Comparison of ENCODE assay signal across 23 cellular contexts in genomic region chr2:190050001-190050400, GRCh38. TPM values are rescaled to one million over a fixed set of nuclear protein-coding genes. Genes with fewer than 3 reads are reported as not detected.
DNase-seq lines count a peak whose midpoint lies in the region; ATAC-seq and TF ChIP-seq lines count a peak whose summit lies in the region.
"Had no signal": no experiment of that assay in that cellular context is flagged by ENCODE, and none has a peak within 500 bp of the region (broad histone marks: within the 10 kb centered on the region; RNA-seq: fewer than 3 reads in every experiment).

No MANE protein-coding gene starts in this region.

- H3K4me1 ChIP-seq in HCT116 (ENCODE audit: control insufficient read depth in 1 of 2, insufficient read depth in 2 of 2, low read length in 2 of 2) = no peaks in the 10 kb centered on the region
- no peaks in the 10 kb centered on the region for H3K4me1 ChIP-seq in mesenchymal stem cell (ENCODE audit: control insufficient read depth, insufficient read depth, low read depth, low read length)
- H3K4me1 ChIP-seq: adrenal gland, BLaER1, Peyer's patch, testis had no signal

- H3K23ac ChIP-seq in mesenchymal stem cell (ENCODE audit: low read length in 2 of 2) = no peak overlapping the region

- no peak overlapping the region for H3K9ac ChIP-seq in HCT116 (ENCODE audit: low read length)
- H3K9ac ChIP-seq in mesenchymal stem cell (ENCODE audit: low read length) = no peak overlapping the region
- H3K9ac ChIP-seq: BLaER1 had no signal

- H3K36me3 ChIP-seq in HCT116 (ENCODE audit: control insufficient read depth in 1 of 2, insufficient read depth in 2 of 2, low read length in 2 of 2) (no peaks in the 10 kb centered on the region), mesenchymal stem cell (ENCODE audit: control insufficient read depth in 1 of 2, insufficient read depth in 2 of 2, low read depth in 1 of 2, low read length in 2 of 2) (no peaks in the 10 kb centered on the region)
- H3K36me3 ChIP-seq: adrenal gland, BLaER1, Peyer's patch had no signal

- RAD21 ChIA-PET in HCT116 (lab: Charles Lee; ENCODE audit: low non-redundant PET in 1 of 2, low total read pairs in 2 of 2, uncharacterized antibody in 2 of 2, unreplicated experiment in 2 of 2) = no interaction called here

- TF ChIP-seq CTCF in HCT116 (IDR thresholded peaks at IDR 0.05 in 2 of 3, conservative IDR thresholded peaks at IDR 0.05 in 1 of 3; ENCODE audit: borderline replicate concordance in 1 of 3, insufficient read depth in 1 of 3, low read depth in 2 of 3, low read length in 2 of 3) = no peak

- no peak for TF ChIP-seq RAD21 in HCT116 (IDR thresholded peaks at IDR 0.05; ENCODE audit: low read depth)

- H2BK5ac ChIP-seq in mesenchymal stem cell (ENCODE audit: low read depth, low read length, poor library complexity, severe bottlenecking) = no peak overlapping the region

- no peaks in the 10 kb centered on the region for H3K27me3 ChIP-seq in HCT116 (ENCODE audit: insufficient read depth, low read length)
- H3K27me3 ChIP-seq in mesenchymal stem cell (ENCODE audit: control insufficient read depth in 1 of 2, insufficient read depth in 1 of 2, low read length in 2 of 2) = no peaks in the 10 kb centered on the region
- H3K27me3 ChIP-seq: adrenal gland, BLaER1, Peyer's patch, testis had no signal

- H3K14ac ChIP-seq in mesenchymal stem cell (ENCODE audit: low read length in 2 of 2) = no peak overlapping the region

- no peak overlapping the region for H4K8ac ChIP-seq in mesenchymal stem cell (ENCODE audit: low read length)

- no peak overlapping the region for H2BK12ac ChIP-seq in mesenchymal stem cell (ENCODE audit: low read length in 2 of 2)

- H3K4ac ChIP-seq in mesenchymal stem cell (ENCODE audit: low read depth in 1 of 2, low read length in 2 of 2) = no peak overlapping the region

- H2BK120ac ChIP-seq in mesenchymal stem cell (ENCODE audit: low read depth, low read length) = no peak overlapping the region

- no TSS peak for BruUV-seq in HCT116 (replicated peaks; lab: Mats Ljungman, UMichigan)

- ATAC-seq in HCT116 (no peak), GM21529 (IDR thresholded peaks at IDR 0.05; ENCODE audit: unreplicated experiment) (no peak)

- no peak overlapping the region for H2BK15ac ChIP-seq in mesenchymal stem cell (ENCODE audit: low read depth, poor library complexity, severe bottlenecking)

- no peaks in the 10 kb centered on the region for H3K9me3 ChIP-seq in HCT116 (ENCODE audit: control insufficient read depth in 1 of 2, insufficient read depth in 1 of 2, low read depth in 1 of 2, low read length in 2 of 2)
- H3K9me3 ChIP-seq in mesenchymal stem cell (ENCODE audit: control insufficient read depth, low read length) = no peaks in the 10 kb centered on the region
- H3K9me3 ChIP-seq: adrenal gland, BLaER1, Peyer's patch, testis had no signal

- no peak overlapping the region for H3K4me3 ChIP-seq in HCT116 (replicated peaks in 1 of 2; ENCODE audit: low read depth in 1 of 2, low read length in 2 of 2)
- H3K4me3 ChIP-seq in mesenchymal stem cell (ENCODE audit: insufficient read depth in 1 of 2, low read depth in 1 of 2, low read length in 2 of 2) = no peak overlapping the region
- H3K4me3 ChIP-seq: adrenal gland, BLaER1, Peyer's patch, testis had no signal

- intact Hi-C loops in HCT116 (cut with micrococcal nuclease) = no loop called here

- H2AFZ ChIP-seq in HCT116 (ENCODE audit: low read depth, low read length, poor library complexity, severe bottlenecking) (no peak overlapping the region), mesenchymal stem cell (ENCODE audit: low read depth, low read length) (no peak overlapping the region)

- no peaks in the 10 kb centered on the region for H4K20me1 ChIP-seq in HCT116 (ENCODE audit: insufficient read depth)
- H4K20me1 ChIP-seq: BLaER1 had no signal

- POLR2A ChIA-PET in HCT116 (lab: Charles Lee) = no interaction called here

- peak; percentile 5 for DNase-seq in DMS 273 (lab: John Stamatoyannopoulos, UW; ENCODE audit: unreplicated experiment)
- no peak for DNase-seq in DMS 273 treated with DMSO at 0.1 percent for 48 hours (lab: John Stamatoyannopoulos, UW)
- DNase-seq in HCT116 (ENCODE audit: low read depth, low spot score) = no peak
- peak; percentile 41 for DNase-seq in astrocyte of the hippocampus (ENCODE audit: low read depth, low spot score)
- peak; percentile 9 for DNase-seq in mesenchymal stem cell
- no peak for DNase-seq in putamen (ENCODE audit: low spot score)
- DNase-seq in hepatic stellate cell (ENCODE audit: low spot score) = no peak
- DNase-seq: activated CD4-positive, alpha-beta T cell treated with anti-CD3 and anti-CD28 coated beads for 4 hours; activated effector memory CD4-positive, alpha-beta T cell treated with Interleukin-2 at 50 U/mL for 16 hours; adrenal gland; Calu3; GF-D8; hypothalamus; NCI-H1417 treated with DMSO at 0.1 percent for 48 hours; NCI-H524 treated with DMSO at 0.1 percent for 48 hours; nephron progenitor cell; Peyer's patch; stimulated activated CD4-positive, alpha-beta T cell treated with anti-CD3 and anti-CD28 coated beads, Interleukin-12 subunit alpha, Interleukin-12 subunit beta, amount 100 ng/mL, for 4 hours; testis had no signal

- no peak overlapping the region for H2AK5ac ChIP-seq in mesenchymal stem cell (ENCODE audit: low read length, severe bottlenecking)

- no peaks in the 10 kb centered on the region for H3K9me2 ChIP-seq in HCT116 (ENCODE audit: insufficient read depth)

- no peak overlapping the region for H4K91ac ChIP-seq in mesenchymal stem cell (ENCODE audit: low read length)

- CTCF ChIA-PET in HCT116 (lab: Charles Lee) = interaction anchor here (1.0 kb wide), 1 partner anchor 10 kb away, joined by 3 read pairs; no protein-coding TSS in a partner anchor

- H3K4me2 ChIP-seq in HCT116 (ENCODE audit: low read length) (no peak overlapping the region), mesenchymal stem cell (ENCODE audit: low read length, poor library complexity, severe bottlenecking) (no peak overlapping the region)
- H3K4me2 ChIP-seq: BLaER1 had no signal

- H3K79me2 ChIP-seq in HCT116 (ENCODE audit: insufficient read depth, low read length) = no peaks in the 10 kb centered on the region

- TF ChIP-seq POLR2A in HCT116 (IDR thresholded peaks at IDR 0.05; ENCODE audit: borderline replicate concordance, extremely low read depth, insufficient read depth, insufficient read length) = no peak

- H3K27ac ChIP-seq in HCT116 (ENCODE audit: low read depth, low read length) = no peak overlapping the region
- no peak overlapping the region for H3K27ac ChIP-seq in mesenchymal stem cell (ENCODE audit: low read length, poor library complexity, severe bottlenecking)
- H3K27ac ChIP-seq: 22Rv1, adrenal gland, BLaER1, Peyer's patch, testis had no signal

- no peak overlapping the region for H3K18ac ChIP-seq in mesenchymal stem cell (ENCODE audit: low read depth in 1 of 2, low read length in 2 of 2)

- no peaks in the 10 kb centered on the region for H3K79me1 ChIP-seq in mesenchymal stem cell (replicated peaks; ENCODE audit: low read length, poor library complexity, severe bottlenecking)

TF ChIP-seq in HCT116, 20 proteins besides CTCF, POLR2A, EP300 and RAD21:
- TF ChIP-seq SRF (IDR thresholded peaks at IDR 0.05; ENCODE audit: low read depth) = 0 out of 2 replicates have a peak, but pooled peaks have one; percentile 30
- no peak for TF ChIP-seq CBX3 (IDR thresholded peaks at IDR 0.05; ENCODE audit: low read depth)

RNA-seq across cellular contexts. Expression of gene MSTN, which starts 12.5 kb away (rescaled TPM):
- 0.12 TPM for total RNA-seq in HCT116 (2021; ENCODE audit: unreplicated experiment)
- 0.04 and 0.09 TPM in 2 replicates for polyA plus RNA-seq in HCT116 (2012)
- polyA plus RNA-seq in mesenchymal stem cell (2013, experiment 1 of 2) = 0.03 TPM
- 0.03 TPM for polyA plus RNA-seq in mesenchymal stem cell (2013, experiment 2 of 2)
- total RNA-seq: pulmonary artery endothelial cell had no signal

Comparison
In these comparisons a context has a peak if more than half of its experiments do, and no peak if none do; other contexts are left out.
1. DNase-seq: peak in DMS 273 (single experiment), astrocyte of the hippocampus (single experiment) and mesenchymal stem cell (single experiment); none in DMS 273 treated with DMSO at 0.1 percent for 48 hours (single experiment), HCT116 (single experiment), putamen (single experiment) and hepatic stellate cell (single experiment).